In the genomic region with DNA sequence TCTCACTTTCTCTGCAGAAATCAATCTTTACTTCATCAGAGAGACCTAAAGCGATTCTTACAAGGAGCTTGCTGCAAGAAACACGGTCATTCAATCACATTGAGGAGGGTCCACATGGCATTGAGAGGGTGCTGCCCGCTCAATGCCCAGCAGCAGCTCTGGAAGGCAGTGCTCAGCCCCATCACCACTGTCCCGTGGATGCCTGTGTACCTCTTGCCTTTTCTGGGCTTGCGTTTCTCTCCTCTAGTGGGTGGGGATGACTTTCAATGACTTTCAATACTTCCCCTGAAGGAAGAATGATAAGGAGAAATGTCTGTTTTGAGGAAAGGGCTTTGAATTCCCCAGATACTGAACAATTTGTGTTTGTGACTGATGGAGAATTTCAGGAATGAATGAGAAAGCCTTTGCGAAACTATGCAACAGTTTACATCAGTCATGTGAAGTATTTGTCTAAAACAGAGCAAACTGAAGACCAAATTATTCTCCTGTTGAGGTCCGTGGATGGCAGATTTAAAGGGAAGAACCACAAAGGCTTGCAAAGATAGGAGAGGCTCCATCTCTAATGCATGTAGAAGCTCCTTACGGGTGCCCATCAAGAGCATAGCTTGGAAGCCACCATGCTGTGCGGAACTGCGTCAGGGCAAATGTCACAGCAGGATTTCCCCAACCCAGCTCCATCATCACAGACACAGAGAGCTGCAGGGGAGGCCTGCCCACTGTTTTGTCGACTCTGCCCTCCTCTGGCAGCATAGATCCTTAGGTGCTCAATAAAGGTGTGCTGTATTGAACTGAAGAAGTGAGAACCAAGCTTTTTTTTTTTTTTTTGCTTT, we compare ENCODE assay signal across 15 cellular contexts. TPM values are rescaled to one million over a fixed set of nuclear protein-coding genes. Genes with fewer than 3 reads are reported as not detected.
DNase-seq lines count a peak whose midpoint lies in the region; ATAC-seq, FAIRE-seq and TF ChIP-seq lines count a peak whose summit lies in the region.
"Had no signal": no experiment of that assay in that cellular context is flagged by ENCODE, and none has a peak within 500 bp of the region (broad histone marks: within the 10 kb centered on the region; RNA-seq: fewer than 3 reads in every experiment).

No MANE protein-coding gene starts in this region.

- H3K27me3 Mint-ChIP-seq in activated T-cell treated with anti-CD3 and anti-CD28 coated beads, Interleukin-2, amount 50 U/mL, for 72 hours (ENCODE audit: low read depth): peaks cover 6% of the 10 kb centered on the region

- H3K36me3 ChIP-seq in heart right ventricle (peaks cover 0 to 54% (median 27%) of the 10 kb centered on the region in 9 donors), mesenchymal stem cell (ENCODE audit: control insufficient read depth in 1 of 2, insufficient read depth in 2 of 2, low read depth in 1 of 2, low read length in 2 of 2) (peaks cover 10 to 33% of the 10 kb centered on the region in 2 experiments), uterus (no peaks in the 10 kb centered on the region)

- no peaks in the 10 kb centered on the region for H3K36me3 Mint-ChIP-seq in activated T-cell treated with anti-CD3 and anti-CD28 coated beads, Interleukin-2, amount 50 U/mL, for 72 hours (ENCODE audit: insufficient read depth in 2 of 2)
- H3K36me3 Mint-ChIP-seq: naive B cell had no signal

- peaks cover 16% of the 10 kb centered on the region for H3K4me1 Mint-ChIP-seq in activated T-cell treated with anti-CD3 and anti-CD28 coated beads, Interleukin-2, amount 50 U/mL, for 72 hours (ENCODE audit: low read depth)

- H4K8ac ChIP-seq in mesenchymal stem cell (ENCODE audit: low read length): no peak overlapping the region

- no peak for TF ChIP-seq CTCF in heart right ventricle (IDR thresholded peaks at IDR 0.05)
- no peak for TF ChIP-seq CTCF in uterus (IDR thresholded peaks at IDR 0.05)
- TF ChIP-seq CTCF in D721Med (IDR thresholded peaks at IDR 0.05; ENCODE audit: insufficient read depth, missing control alignments): no peak

- FAIRE-seq in D721Med (lab: Jason Lieb, UNC): no peak
- FAIRE-seq: colon had no signal

- no peak for TF ChIP-seq POLR2A in uterus (IDR thresholded peaks at IDR 0.05)

- peak overlapping the region in 1 of 2 experiments; percentile 37 for H3K4ac ChIP-seq in mesenchymal stem cell (ENCODE audit: low read depth in 1 of 2, low read length in 2 of 2)

- H4K91ac ChIP-seq in mesenchymal stem cell (ENCODE audit: low read length): peak overlapping the region; percentile 62

- 77 to 86% methylated on average over 11 of the region's 11 CpGs for WGBS in heart right ventricle, 2 donors
- WGBS in mesenchymal stem cell: 77% methylated on average over 10 of the region's 11 CpGs

- H2BK15ac ChIP-seq in mesenchymal stem cell (ENCODE audit: low read depth, poor library complexity, severe bottlenecking): no peak overlapping the region

- no peak overlapping the region for H3K9ac ChIP-seq in mesenchymal stem cell (ENCODE audit: low read length)

- peak overlapping the region; percentile 13 to 38 for H3K18ac ChIP-seq in mesenchymal stem cell (ENCODE audit: low read depth in 1 of 2, low read length in 2 of 2)

- H3K14ac ChIP-seq in mesenchymal stem cell (ENCODE audit: low read length in 2 of 2): no peak overlapping the region

- no peak overlapping the region for H3K23ac ChIP-seq in mesenchymal stem cell (ENCODE audit: low read length in 2 of 2)

- H2AK5ac ChIP-seq in mesenchymal stem cell (ENCODE audit: low read length, severe bottlenecking): no peak overlapping the region

- intact Hi-C loops in heart right ventricle (cut with DNase I) (loop anchor here in 4 of 10 donors (5.0 to 10.0 kb wide), 4 partner anchors 59 to 431 kb away; no protein-coding TSS in a partner anchor), left cardiac atrium (cut with DNase I) (no loop called here), uterus (cut with DNase I; ENCODE audit: low total_unique reads) (no loop called here)

- no peak overlapping the region for H2AFZ ChIP-seq in mesenchymal stem cell (ENCODE audit: low read depth, low read length)

- H3K4me3 ChIP-seq in heart right ventricle (no peak overlapping the region), mesenchymal stem cell (ENCODE audit: insufficient read depth in 1 of 2, low read depth in 1 of 2, low read length in 2 of 2) (no peak overlapping the region), uterus (no peak overlapping the region)

- no peak for ATAC-seq in heart right ventricle
- no peak for ATAC-seq in left cardiac atrium
- ATAC-seq in activated T-cell treated with anti-CD3 and anti-CD28 coated beads, Interleukin-2, amount 50 U/mL, for 72 hours (replicated peaks in 1 of 2): no peak

- no peaks in the 10 kb centered on the region for H3K79me1 ChIP-seq in mesenchymal stem cell (replicated peaks; ENCODE audit: low read length, poor library complexity, severe bottlenecking)

- no peak overlapping the region for H3K4me3 Mint-ChIP-seq in activated T-cell treated with anti-CD3 and anti-CD28 coated beads, Interleukin-2, amount 50 U/mL, for 72 hours
- H3K4me3 Mint-ChIP-seq: naive B cell had no signal

- H2BK5ac ChIP-seq in mesenchymal stem cell (ENCODE audit: low read depth, low read length, poor library complexity, severe bottlenecking): no peak overlapping the region

- H3K27ac ChIP-seq in heart right ventricle: peak overlapping the region; percentile 83 to 99 (median 92)
- peak overlapping the region; percentile 1 for H3K27ac ChIP-seq in mesenchymal stem cell (ENCODE audit: low read length, poor library complexity, severe bottlenecking)
- peak overlapping the region; percentile 92 to 94 for H3K27ac ChIP-seq in uterus

- no peaks in the 10 kb centered on the region for H3K9me3 Mint-ChIP-seq in activated T-cell treated with anti-CD3 and anti-CD28 coated beads, Interleukin-2, amount 50 U/mL, for 72 hours
- H3K9me3 Mint-ChIP-seq: naive B cell had no signal

- H3K4me1 ChIP-seq in heart right ventricle (peaks cover 50 to 100% (median 94%) of the 10 kb centered on the region in 9 donors), mesenchymal stem cell (ENCODE audit: control insufficient read depth, insufficient read depth, low read depth, low read length) (peaks cover 21% of the 10 kb centered on the region), uterus (peaks cover 11 to 13% of the 10 kb centered on the region in 2 donors)

- H3K9me3 ChIP-seq in heart right ventricle (no peaks in the 10 kb centered on the region), mesenchymal stem cell (ENCODE audit: control insufficient read depth, low read length) (no peaks in the 10 kb centered on the region), uterus (no peaks in the 10 kb centered on the region)

- no peak overlapping the region for H3K4me2 ChIP-seq in mesenchymal stem cell (ENCODE audit: low read length, poor library complexity, severe bottlenecking)

- H3K27me3 ChIP-seq in heart right ventricle (no peaks in the 10 kb centered on the region), mesenchymal stem cell (ENCODE audit: control insufficient read depth in 1 of 2, insufficient read depth in 1 of 2, low read length in 2 of 2) (no peaks in the 10 kb centered on the region), uterus (no peaks in the 10 kb centered on the region)

- DNase-seq in heart right ventricle (no peak), left cardiac atrium (no peak), dedifferentiated amniotic fluid mesenchymal stem cell (ENCODE audit: extremely low spot score) (peak; percentile 79), mesenchymal stem cell (peak; percentile 37), uterus (no peak), D721Med (ENCODE audit: insufficient read length, low spot score) (no peak)
- no peak for DNase-seq in activated naive CD4-positive, alpha-beta T cell treated with anti-CD3 and anti-CD28 coated beads, Interleukin-2, amount 50 U/mL, for 16 hours
- no peak for DNase-seq in activated T-cell treated with anti-CD3 and anti-CD28 coated beads, Interleukin-2, amount 50 U/mL, for 72 hours
- DNase-seq: activated T-cell treated with anti-CD3 and anti-CD28 coated beads for 4 hours; GDM1; H7; naive B cell; stimulated activated naive CD4-positive, alpha-beta T cell; T-helper 9 cell had no signal

- no peak overlapping the region for H2BK120ac ChIP-seq in mesenchymal stem cell (ENCODE audit: low read depth, low read length)

- peak overlapping the region in 1 of 2 experiments; percentile 47 for H2BK12ac ChIP-seq in mesenchymal stem cell (ENCODE audit: low read length in 2 of 2)

- no peak overlapping the region for H3K27ac Mint-ChIP-seq in activated T-cell treated with anti-CD3 and anti-CD28 coated beads, Interleukin-2, amount 50 U/mL, for 72 hours

RNA-seq across cellular contexts. Expression of a gene that starts 6.6 kb away (rescaled TPM):
- total RNA-seq in heart right ventricle: 10 to 100 TPM; 11.0 to 17.2 (median 15.4) TPM
- polyA plus RNA-seq in heart right ventricle: 10 to 100 TPM; 16.2 to 16.3 TPM
- total RNA-seq in left cardiac atrium: 10 to 100 TPM; 18.9 to 21.1 TPM
- polyA plus RNA-seq in mesenchymal stem cell (2013, experiment 1 of 2): 13.5 TPM
- polyA plus RNA-seq in mesenchymal stem cell (2013, experiment 2 of 2): 14.1 TPM
- 10 to 100 TPM; 20.7 to 78.1 (median 34.6) TPM for total RNA-seq in uterus
- 10 to 100 TPM; 34.8 to 44.0 TPM for total RNA-seq in activated T-cell treated with anti-CD3 and anti-CD28 coated beads, Interleukin-2, amount 50 U/mL, for 72 hours

RNA-seq across cellular contexts. Expression of a gene that starts 15.5 kb away (rescaled TPM):
- total RNA-seq in heart right ventricle (100 to 1,000 TPM in 1 of 10 donors, 10 to 100 TPM in 9; 10.0 to 172 (median 23.8) TPM), left cardiac atrium (10 to 100 TPM; 36.7 to 49.2 TPM), uterus (100 to 1,000 TPM in 1 of 4 donors, 10 to 100 TPM in 2, 1 to 10 TPM in 1; 8.2 to 266 (median 52.8) TPM)
- polyA plus RNA-seq in heart right ventricle: 10 to 100 TPM; 27.6 to 40.3 TPM
- 10.5 TPM for polyA plus RNA-seq in mesenchymal stem cell (2013, experiment 1 of 2)
- polyA plus RNA-seq in mesenchymal stem cell (2013, experiment 2 of 2): 10.5 TPM
- 1 to 10 TPM in 1 of 2 donors, under 1 TPM in 1; 0.23 to 1.4 TPM for total RNA-seq in activated T-cell treated with anti-CD3 and anti-CD28 coated beads, Interleukin-2, amount 50 U/mL, for 72 hours

RNA-seq across cellular contexts. Expression of a gene that starts 34.5 kb away (rescaled TPM):
- 100 to 1,000 TPM in 2 of 10 donors, 10 to 100 TPM in 8; 73.3 to 120 (median 79.9) TPM for total RNA-seq in heart right ventricle
- 10 to 100 TPM; 41.2 to 89.4 TPM for polyA plus RNA-seq in heart right ventricle
- total RNA-seq in left cardiac atrium: 10 to 100 TPM; 48.9 to 71.5 TPM
- polyA plus RNA-seq in mesenchymal stem cell (2013, experiment 1 of 2): 30.8 TPM
- 30.3 TPM for polyA plus RNA-seq in mesenchymal stem cell (2013, experiment 2 of 2)
- total RNA-seq in uterus: 10 to 100 TPM in 1 of 4 donors, 1 to 10 TPM in 3; 6.1 to 26.5 (median 8.2) TPM
- total RNA-seq in activated T-cell treated with anti-CD3 and anti-CD28 coated beads, Interleukin-2, amount 50 U/mL, for 72 hours: 1 to 10 TPM; 2.6 to 2.8 TPM

Comparison
In these comparisons a context has a peak if more than half of its experiments do, and no peak if none do; other contexts are left out.
1. DNase-seq: peak in dedifferentiated amniotic fluid mesenchymal stem cell (single experiment) and mesenchymal stem cell (single experiment); none in heart right ventricle (0 of 2), left cardiac atrium (single experiment), uterus (0 of 2), D721Med (single experiment), activated naive CD4-positive, alpha-beta T cell treated with anti-CD3 and anti-CD28 coated beads, Interleukin-2, amount 50 U/mL, for 16 hours (single experiment) and activated T-cell treated with anti-CD3 and anti-CD28 coated beads, Interleukin-2, amount 50 U/mL, for 72 hours (0 of 2).
2. H3K27ac ChIP-seq: peak in every context shown above with its lines; median percentile 93 in uterus; 92 in heart right ventricle; 1 in mesenchymal stem cell.